Comparison of ENCODE assay signal across 16 cellular contexts in genomic region chr11:10268746-10269487, GRCh38.
"Had no signal": no experiment of that assay in that cellular context is flagged by ENCODE, and none has a peak within 500 bp of the region (broad histone marks: within the 10 kb centered on the region; RNA-seq: fewer than 3 reads in every experiment).

No MANE protein-coding gene starts in this region.

- H3K27ac Mint-ChIP-seq: activated CD8-positive, alpha-beta memory T cell treated with anti-CD3 and anti-CD28 coated beads, Interleukin-2, amount 10 ng/mL, durations not matched to agents 7 days and 5 days; activated naive CD8-positive, alpha-beta T cell treated with anti-CD3 and anti-CD28 coated beads for 36 hours; activated T-cell treated with anti-CD3 and anti-CD28 coated beads, Interleukin-2, amount 50 U/mL, for 24 hours; naive thymus-derived CD8-positive, alpha-beta T cell; T-helper 2 cell treated with Interferon-gamma antibody and Interleukin-4, amounts not matched to agents 5 μg/mL and 100 μg/mL, for 36 hours had no signal

- H3K27me3 Mint-ChIP-seq: activated naive CD8-positive, alpha-beta T cell treated with anti-CD3 and anti-CD28 coated beads for 36 hours; activated T-cell treated with anti-CD3 and anti-CD28 coated beads, Interleukin-2, amount 50 U/mL, for 24 hours had no signal

- DNase-seq: activated CD4-positive, alpha-beta T cell treated with anti-CD3 and anti-CD28 coated beads for 1 hour; activated CD4-positive, alpha-beta T cell treated with anti-CD3 and anti-CD28 coated beads, Interleukin-2, amount 50 U/mL, for 48 hours; activated CD8-positive, alpha-beta memory T cell treated with anti-CD3 and anti-CD28 coated beads, Interleukin-2, amount 10 ng/mL, durations not matched to agents 7 days and 5 days; activated gamma-delta T cell; activated naive CD8-positive, alpha-beta T cell treated with anti-CD3 and anti-CD28 coated beads for 36 hours; activated T-cell treated with anti-CD3 and anti-CD28 coated beads, Interleukin-2, amount 50 U/mL, for 24 hours; anterior cingulate cortex; effector CD4-positive, alpha-beta T cell; glutamatergic neuron; mucosa of descending colon; naive thymus-derived CD8-positive, alpha-beta T cell; right lobe of liver; stimulated activated CD4-positive, alpha-beta T cell treated with anti-CD3 and anti-CD28 coated beads, Interleukin-2, amount 100 ng/mL, for 24 hours; stimulated activated naive CD4-positive, alpha-beta T cell treated with Interleukin-2 at 50 U/mL for 16 hours had no signal

- ATAC-seq: activated CD8-positive, alpha-beta memory T cell treated with anti-CD3 and anti-CD28 coated beads, Interleukin-2, amount 10 ng/mL, durations not matched to agents 7 days and 5 days; mucosa of descending colon; naive thymus-derived CD8-positive, alpha-beta T cell; right lobe of liver had no signal

- H3K4me3 Mint-ChIP-seq: activated CD8-positive, alpha-beta memory T cell treated with anti-CD3 and anti-CD28 coated beads, Interleukin-2, amount 10 ng/mL, durations not matched to agents 7 days and 5 days; activated naive CD8-positive, alpha-beta T cell treated with anti-CD3 and anti-CD28 coated beads for 36 hours; activated T-cell treated with anti-CD3 and anti-CD28 coated beads, Interleukin-2, amount 50 U/mL, for 24 hours; naive thymus-derived CD8-positive, alpha-beta T cell; T-helper 2 cell treated with Interferon-gamma antibody and Interleukin-4, amounts not matched to agents 5 μg/mL and 100 μg/mL, for 36 hours had no signal

- H3K4me3 ChIP-seq: mucosa of descending colon, prostate gland, right lobe of liver had no signal

- H3K4me1 Mint-ChIP-seq: activated CD8-positive, alpha-beta memory T cell treated with anti-CD3 and anti-CD28 coated beads, Interleukin-2, amount 10 ng/mL, durations not matched to agents 7 days and 5 days had no signal

- H3K9me3 Mint-ChIP-seq: activated naive CD8-positive, alpha-beta T cell treated with anti-CD3 and anti-CD28 coated beads for 36 hours; activated T-cell treated with anti-CD3 and anti-CD28 coated beads, Interleukin-2, amount 50 U/mL, for 24 hours; T-helper 2 cell treated with Interferon-gamma antibody and Interleukin-4, amounts not matched to agents 5 μg/mL and 100 μg/mL, for 36 hours had no signal
